ENCODE assay signal across 20 cellular contexts in genomic region chr6:122904166-122904565, GRCh38.
DNase-seq lines count a peak whose midpoint lies in the region; ATAC-seq and TF ChIP-seq lines count a peak whose summit lies in the region.
"Had no signal": no experiment of that assay in that cellular context is flagged by ENCODE, and none has a peak within 500 bp of the region (broad histone marks: within the 10 kb centered on the region; RNA-seq: fewer than 3 reads in every experiment).

No MANE protein-coding gene starts in this region.

- no peak overlapping the region for H3K4me2 ChIP-seq in DND-41 (ENCODE audit: insufficient read depth, low read length)
- H3K4me2 ChIP-seq: BLaER1 had no signal

- CTCF ChIA-PET in HEK293 (lab: Yijun Ruan, JAX): interaction anchor here (0.9 to 1.2 kb wide), 2 partner anchors 32 to 44 kb away, joined by 3 to 4 read pairs; no protein-coding TSS in a partner anchor

- no peaks in the 10 kb centered on the region for H3K79me2 ChIP-seq in DND-41 (ENCODE audit: insufficient read depth, low read length)

- H3K9me3 ChIP-seq in DND-41 (ENCODE audit: insufficient read depth, low read length, severe bottlenecking) (no peaks in the 10 kb centered on the region), HEK293 (ENCODE audit: control insufficient read depth, insufficient read depth, low read depth, low read length) (no peaks in the 10 kb centered on the region)
- H3K9me3 ChIP-seq: BE2C, BLaER1 had no signal

- H3K27ac ChIP-seq in DND-41 (ENCODE audit: low read length) (no peak overlapping the region), HEK293 (ENCODE audit: extremely low read depth, low read depth, low read length) (no peak overlapping the region), coronary artery (no peak overlapping the region)
- H3K27ac ChIP-seq: BLaER1 had no signal

- TF ChIP-seq CTCF in DND-41 (IDR thresholded peaks at IDR 0.05; ENCODE audit: borderline replicate concordance, extremely low read depth, low read length, poor library complexity, severe bottlenecking) (no peak), HEK293 (tag by site-specific recombination; IDR thresholded peaks at IDR 0.05) (no peak), coronary artery (IDR thresholded peaks at IDR 0.05) (no peak)

- H4K20me1 ChIP-seq in DND-41 (ENCODE audit: insufficient read depth, low read length): no peaks in the 10 kb centered on the region
- H4K20me1 ChIP-seq: BLaER1 had no signal

- DNase-seq in DND-41 (no peak), G401 (ENCODE audit: low spot score) (peak; percentile 25), NCI-H748 (lab: John Stamatoyannopoulos, UW; ENCODE audit: unreplicated experiment) (peak; percentile 46), coronary artery (ENCODE audit: low spot score) (no peak), putamen (ENCODE audit: low spot score) (no peak)
- DNase-seq: 8988T; ACHN; BE2C; C1 segment of cervical spinal cord; CD4-positive, CD25-positive, alpha-beta regulatory T cell; CD8-positive, alpha-beta memory T cell; COR-L47; DMS 273 treated with DMSO at 0.1 percent for 48 hours; DMS79 treated with DMSO at 0.1 percent for 48 hours; EL; GF-D8 had no signal

- POLR2A ChIA-PET in HEK293 (lab: Yijun Ruan, JAX): no interaction called here

- H3K36me3 ChIP-seq in DND-41 (ENCODE audit: insufficient read depth, low read length) (no peaks in the 10 kb centered on the region), HEK293 (ENCODE audit: control insufficient read depth in 2 of 2, insufficient read depth in 1 of 2, low read length in 2 of 2) (no peaks in the 10 kb centered on the region)
- H3K36me3 ChIP-seq: BE2C, BLaER1 had no signal

- no peaks in the 10 kb centered on the region for H3K27me3 ChIP-seq in DND-41 (ENCODE audit: insufficient read depth, low read length, poor library complexity)
- H3K27me3 ChIP-seq: BE2C, BLaER1 had no signal

- H3K9ac ChIP-seq in DND-41 (ENCODE audit: low read depth, low read length): no peak overlapping the region
- H3K9ac ChIP-seq: BLaER1 had no signal

- ATAC-seq in DND-41 (ENCODE audit: insufficient read depth, low read depth) (no peak), HG03135 (IDR thresholded peaks at IDR 0.05; ENCODE audit: unreplicated experiment) (no peak), HG03469 (IDR thresholded peaks at IDR 0.05; ENCODE audit: unreplicated experiment) (no peak)

- H3K4me1 ChIP-seq in DND-41 (ENCODE audit: insufficient read depth, low read length) (no peaks in the 10 kb centered on the region), HEK293 (ENCODE audit: control insufficient read depth, insufficient read depth, low read length) (no peaks in the 10 kb centered on the region)
- H3K4me1 ChIP-seq: BE2C, BLaER1 had no signal

- in situ Hi-C loops in G401 (cut with HindIII; ENCODE audit: low sequenced_read_pairs): no loop called here

- H3K4me3 ChIP-seq in DND-41 (ENCODE audit: low read depth in 1 of 2, low read length in 2 of 2) (no peak overlapping the region), HEK293 (ENCODE audit: low read depth, low read length) (no peak overlapping the region), coronary artery (no peak overlapping the region)
- H3K4me3 ChIP-seq: BLaER1 had no signal

- H2AFZ ChIP-seq in DND-41 (ENCODE audit: low read depth, low read length): peak overlapping the region; percentile 39; the same call in 1 of the 2 replicates

TF ChIP-seq in HEK293, 187 proteins besides CTCF, POLR2A, EP300 and RAD21:
- peak; percentile 70 for TF ChIP-seq ZFHX2 (tag by site-specific recombination; conservative IDR thresholded peaks at IDR 0.05)
- TF ChIP-seq, protein P1, sequence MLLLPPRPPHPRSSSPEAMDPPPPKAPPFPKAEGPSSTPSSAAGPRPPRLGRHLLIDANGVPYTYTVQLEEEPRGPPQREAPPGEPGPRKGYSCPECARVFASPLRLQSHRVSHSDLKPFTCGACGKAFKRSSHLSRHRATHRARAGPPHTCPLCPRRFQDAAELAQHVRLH (tag by site-specific recombination; IDR thresholded peaks at IDR 0.05): no peak
- TF ChIP-seq EGR2 (tag by site-specific recombination; IDR thresholded peaks at IDR 0.05; ENCODE audit: low read depth): peak; percentile 74
- TF ChIP-seq ZNF621 (tag by site-specific recombination; IDR thresholded peaks at IDR 0.05): no peak
- TF ChIP-seq WT1 (tag by site-specific recombination; IDR thresholded peaks at IDR 0.05): no peak

Comparison
In these comparisons a context has a peak if more than half of its experiments do, and no peak if none do; other contexts are left out.
1. DNase-seq: peak in G401 (single experiment) and NCI-H748 (single experiment); none in DND-41 (single experiment), coronary artery (single experiment) and putamen (single experiment).